27 cellular contexts compared by ENCODE assay signal in genomic region chr12:132065203-132065602, GRCh38.
"Had no signal": no experiment of that assay in that cellular context is flagged by ENCODE, and none has a peak within 500 bp of the region (broad histone marks: within the 10 kb centered on the region; RNA-seq: fewer than 3 reads in every experiment).

No MANE protein-coding gene starts in this region.

- H3K36me3 Mint-ChIP-seq: type B pancreatic cell had no signal

- H3K9me3 Mint-ChIP-seq: activated naive CD4-positive, alpha-beta T cell treated with anti-CD3 and anti-CD28 coated beads for 36 hours; activated naive CD8-positive, alpha-beta T cell treated with anti-CD3 and anti-CD28 coated beads, Interleukin-2, amount 10 ng/mL, durations not matched to agents 7 days and 5 days; activated T-helper 1 cell treated with anti-CD3 and anti-CD28 coated beads, Interleukin-12 subunit alpha, Interleukin-12 subunit beta, Interleukin-2, Interleukin-4 antibody, amounts not matched to agents 30 ng/mL and 10 ng/mL and 1 ng/mL, durations not matched to agents 14 hours and 24 hours and 36 hours; brain; immature natural killer cell; mesothelial cell of epicardium; stimulated activated naive CD8-positive, alpha-beta T cell treated with anti-CD3 and anti-CD28 coated beads, Interleukin-15, amount 100 ng/mL, for 72 hours; type B pancreatic cell had no signal

- H3K4me1 ChIP-seq: ascending aorta, right lobe of liver, uterus had no signal

- H3K4me3 Mint-ChIP-seq: activated CD8-positive, alpha-beta T cell treated with anti-CD3 and anti-CD28 coated beads, Interleukin-2, amount 10 ng/mL, durations not matched to agents 7 days and 5 days; activated naive CD4-positive, alpha-beta T cell treated with anti-CD3 and anti-CD28 coated beads for 36 hours; activated T-helper 1 cell treated with anti-CD3 and anti-CD28 coated beads, Interleukin-12 subunit alpha, Interleukin-12 subunit beta, Interleukin-2, Interleukin-4 antibody, amounts not matched to agents 30 ng/mL and 10 ng/mL and 1 ng/mL, durations not matched to agents 14 hours and 24 hours and 36 hours; brain; mesothelial cell of epicardium; stimulated activated naive CD8-positive, alpha-beta T cell treated with anti-CD3 and anti-CD28 coated beads, Interleukin-15, amount 100 ng/mL, for 72 hours; type B pancreatic cell had no signal

- H3K4me3 ChIP-seq: ascending aorta, cardiac muscle cell, heart left ventricle, ovary, right lobe of liver, uterus had no signal

- H3K27me3 Mint-ChIP-seq: activated naive CD8-positive, alpha-beta T cell treated with anti-CD3 and anti-CD28 coated beads, Interleukin-2, amount 10 ng/mL, durations not matched to agents 7 days and 5 days; brain; naive thymus-derived CD4-positive, alpha-beta T cell; progenitor cell of endocrine pancreas; stimulated activated naive CD8-positive, alpha-beta T cell treated with anti-CD3 and anti-CD28 coated beads, Interleukin-15, amount 100 ng/mL, for 72 hours; type B pancreatic cell had no signal

- H3K27ac ChIP-seq: ascending aorta, cardiac muscle cell, heart left ventricle, ovary, right lobe of liver, uterus had no signal

- H3K4me1 Mint-ChIP-seq: brain, mesothelial cell of epicardium had no signal

- DNase-seq: activated CD8-positive, alpha-beta T cell treated with anti-CD3 and anti-CD28 coated beads, Interleukin-2, amount 10 ng/mL, durations not matched to agents 7 days and 5 days; activated naive CD4-positive, alpha-beta T cell treated with anti-CD3 and anti-CD28 coated beads for 36 hours; activated naive CD8-positive, alpha-beta T cell treated with anti-CD3 and anti-CD28 coated beads, Interleukin-2, amount 10 ng/mL, durations not matched to agents 7 days and 5 days; activated T-cell treated with anti-CD3 and anti-CD28 coated beads for 4 hours; foreskin fibroblast; heart left ventricle; hypothalamus; immature natural killer cell; kidney; left colon; mammary epithelial cell; naive thymus-derived CD4-positive, alpha-beta T cell; ovary; right lobe of liver; stimulated activated CD4-positive, alpha-beta T cell treated with anti-CD3 and anti-CD28 coated beads, Interleukin-12 subunit alpha, Interleukin-12 subunit beta, amount 100 ng/mL, for 4 hours; stimulated activated CD4-positive, alpha-beta T cell treated with anti-CD3 and anti-CD28 coated beads, Interleukin-4, amount 100 ng/mL, for 1 hour; stimulated activated naive CD8-positive, alpha-beta T cell treated with anti-CD3 and anti-CD28 coated beads, Interleukin-15, amount 100 ng/mL, for 72 hours; T-helper 2 cell; uterus had no signal

- H3K27me3 ChIP-seq: ascending aorta, cardiac muscle cell, heart left ventricle, ovary, right lobe of liver, uterus had no signal

- H3K27ac Mint-ChIP-seq: activated CD8-positive, alpha-beta T cell treated with anti-CD3 and anti-CD28 coated beads, Interleukin-2, amount 10 ng/mL, durations not matched to agents 7 days and 5 days; activated naive CD4-positive, alpha-beta T cell treated with anti-CD3 and anti-CD28 coated beads for 36 hours; activated naive CD8-positive, alpha-beta T cell treated with anti-CD3 and anti-CD28 coated beads, Interleukin-2, amount 10 ng/mL, durations not matched to agents 7 days and 5 days; activated T-helper 1 cell treated with anti-CD3 and anti-CD28 coated beads, Interleukin-12 subunit alpha, Interleukin-12 subunit beta, Interleukin-2, Interleukin-4 antibody, amounts not matched to agents 30 ng/mL and 10 ng/mL and 1 ng/mL, durations not matched to agents 14 hours and 24 hours and 36 hours; brain; mesothelial cell of epicardium; progenitor cell of endocrine pancreas; type B pancreatic cell had no signal

- H3K36me3 ChIP-seq: ovary, uterus had no signal

- H3K9me3 ChIP-seq: ascending aorta, heart left ventricle, ovary, right lobe of liver, uterus had no signal

- ATAC-seq: activated CD8-positive, alpha-beta T cell treated with anti-CD3 and anti-CD28 coated beads, Interleukin-2, amount 10 ng/mL, durations not matched to agents 7 days and 5 days; esophagus mucosa; heart left ventricle; left colon; naive thymus-derived CD4-positive, alpha-beta T cell; right lobe of liver; stimulated activated naive CD8-positive, alpha-beta T cell treated with anti-CD3 and anti-CD28 coated beads, Interleukin-15, amount 100 ng/mL, for 72 hours had no signal
